9 cellular contexts compared by ENCODE assay signal in the genomic region with DNA sequence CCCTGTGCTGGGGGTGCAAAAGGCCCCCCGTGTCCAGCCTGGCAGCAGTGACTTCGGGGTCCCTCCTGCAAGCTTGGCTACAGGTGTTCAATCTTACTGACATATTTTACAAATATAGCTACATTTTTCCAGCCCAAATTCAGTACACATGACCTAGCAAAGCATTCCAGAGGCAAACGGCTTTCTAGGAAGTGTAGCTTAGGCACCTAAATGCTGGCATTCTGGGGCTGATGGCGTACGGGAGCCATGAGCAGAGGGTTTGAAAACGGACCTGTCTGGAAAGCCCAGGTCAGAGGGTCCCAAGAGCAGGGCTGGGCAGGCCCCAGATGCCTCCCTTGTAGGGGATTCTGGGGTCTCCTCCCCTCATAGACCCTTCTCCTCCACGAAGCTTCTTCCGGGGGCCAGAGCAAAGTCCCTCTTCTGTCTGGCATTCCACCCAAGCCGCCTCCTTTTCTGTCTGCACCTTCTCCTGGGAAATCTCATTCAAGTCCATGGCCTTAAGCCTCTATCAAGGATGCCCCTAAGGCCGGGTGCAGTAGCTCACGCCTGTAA.
DNase-seq lines count a peak whose midpoint lies in the region; ATAC-seq and TF ChIP-seq lines count a peak whose summit lies in the region.
"Had no signal": no experiment of that assay in that cellular context is flagged by ENCODE, and none has a peak within 500 bp of the region (broad histone marks: within the 10 kb centered on the region; RNA-seq: fewer than 3 reads in every experiment).

No MANE protein-coding gene starts in this region.

- H3K9me3 ChIP-seq in iPS-15b (ENCODE audit: control insufficient read depth, insufficient read depth, low read length): no peaks in the 10 kb centered on the region
- H3K9me3 ChIP-seq in stomach: no peaks in the 10 kb centered on the region

- H3K4me1 ChIP-seq in iPS-15b (ENCODE audit: control insufficient read depth, insufficient read depth, low read length) (peaks cover 9% of the 10 kb centered on the region), stomach (peaks cover 10 to 50% (median 29%) of the 10 kb centered on the region in 4 donors)

- TF ChIP-seq EP300 in stomach (IDR thresholded peaks at IDR 0.05): no peak

- peak overlapping the region; percentile 4 for H3K4me3 Mint-ChIP-seq in activated T-helper 2 cell treated with anti-CD3 and anti-CD28 coated beads, Interferon-gamma antibody, Interleukin-2, Interleukin-4, amounts not matched to agents 10 μg/mL and 5 μg/mL and 100 μg/mL, durations not matched to agents 14 hours and 24 hours and 36 hours (ENCODE audit: low read depth)

- H3K36me3 Mint-ChIP-seq in activated T-helper 2 cell treated with anti-CD3 and anti-CD28 coated beads, Interferon-gamma antibody, Interleukin-2, Interleukin-4, amounts not matched to agents 10 μg/mL and 5 μg/mL and 100 μg/mL, durations not matched to agents 14 hours and 24 hours and 36 hours (ENCODE audit: low read depth): no peaks in the 10 kb centered on the region

- H3K36me3 ChIP-seq in iPS-15b (ENCODE audit: control insufficient read depth, insufficient read depth, low read length): no peaks in the 10 kb centered on the region
- no peaks in the 10 kb centered on the region for H3K36me3 ChIP-seq in stomach

- DNase-seq in HFF-Myc (ENCODE audit: extremely low read depth, low read depth) (no peak), stomach (no peak), NCI-H524 treated with DMSO at 0.1 percent for 48 hours (lab: John Stamatoyannopoulos, UW) (no peak), NCI-H1105 treated with DMSO at 0.1 percent for 48 hours (lab: John Stamatoyannopoulos, UW) (no peak), SIG-M5 (lab: John Stamatoyannopoulos, UW) (no peak)
- DNase-seq in activated T-helper 2 cell treated with anti-CD3 and anti-CD28 coated beads, Interferon-gamma antibody, Interleukin-2, Interleukin-4, amounts not matched to agents 10 μg/mL and 5 μg/mL and 100 μg/mL, durations not matched to agents 14 hours and 24 hours and 36 hours (ENCODE audit: low spot score): no peak
- DNase-seq: NCI-H187 treated with DMSO at 0.1 percent for 48 hours had no signal

- no peak for ATAC-seq in HG03521 (IDR thresholded peaks at IDR 0.05; ENCODE audit: unreplicated experiment)

- intact Hi-C loops in activated T-helper 2 cell treated with anti-CD3 and anti-CD28 coated beads, Interferon-gamma antibody, Interleukin-2, Interleukin-4, amounts not matched to agents 10 μg/mL and 5 μg/mL and 100 μg/mL, durations not matched to agents 14 hours and 24 hours and 36 hours (cut with micrococcal nuclease): loop anchor here (10.0 kb wide), 1 partner anchor 281 kb away; the partner anchor contains the start of genes CPSF3 and ITGB1BP1
- intact Hi-C loops in stomach (cut with DNase I; ENCODE audit: low total_unique reads): loop anchor here (5.0 kb wide), 1 partner anchor 189 kb away; no protein-coding TSS in a partner anchor

- H3K4me3 ChIP-seq in HFF-Myc (replicated peaks; ENCODE audit: low read depth, low read length): peak overlapping the region; percentile 28
- H3K4me3 ChIP-seq in iPS-15b (ENCODE audit: low read depth, low read length): peak overlapping the region; percentile 45
- peak overlapping the region; percentile 8 to 32 (median 24) for H3K4me3 ChIP-seq in stomach

- H3K9me3 Mint-ChIP-seq in activated T-helper 2 cell treated with anti-CD3 and anti-CD28 coated beads, Interferon-gamma antibody, Interleukin-2, Interleukin-4, amounts not matched to agents 10 μg/mL and 5 μg/mL and 100 μg/mL, durations not matched to agents 14 hours and 24 hours and 36 hours: no peaks in the 10 kb centered on the region

- H3K27me3 ChIP-seq in iPS-15b (ENCODE audit: control insufficient read depth, insufficient read depth, low read length): peaks cover 67% of the 10 kb centered on the region
- no peaks in the 10 kb centered on the region for H3K27me3 ChIP-seq in stomach

- H3K27me3 Mint-ChIP-seq in activated T-helper 2 cell treated with anti-CD3 and anti-CD28 coated beads, Interferon-gamma antibody, Interleukin-2, Interleukin-4, amounts not matched to agents 10 μg/mL and 5 μg/mL and 100 μg/mL, durations not matched to agents 14 hours and 24 hours and 36 hours (ENCODE audit: low read depth): peaks cover 21% of the 10 kb centered on the region

- TF ChIP-seq POLR2A in stomach (IDR thresholded peaks at IDR 0.05): no peak

- H3K27ac ChIP-seq in stomach: peak overlapping the region in 4 of 5 donors; percentile 52 to 73 (median 56)

- H3K27ac Mint-ChIP-seq in activated T-helper 2 cell treated with anti-CD3 and anti-CD28 coated beads, Interferon-gamma antibody, Interleukin-2, Interleukin-4, amounts not matched to agents 10 μg/mL and 5 μg/mL and 100 μg/mL, durations not matched to agents 14 hours and 24 hours and 36 hours: no peak overlapping the region

- WGBS in stomach, 5 donors: 66 to 73% (median 71%) methylated on average over 11 of the region's 11 CpGs

- H3K9ac ChIP-seq in iPS-15b (ENCODE audit: low read depth, low read length): no peak overlapping the region

- H3K4me1 Mint-ChIP-seq in activated T-helper 2 cell treated with anti-CD3 and anti-CD28 coated beads, Interferon-gamma antibody, Interleukin-2, Interleukin-4, amounts not matched to agents 10 μg/mL and 5 μg/mL and 100 μg/mL, durations not matched to agents 14 hours and 24 hours and 36 hours (ENCODE audit: low read depth): peaks cover 1% of the 10 kb centered on the region

- TF ChIP-seq CTCF in HFF-Myc (IDR thresholded peaks at IDR 0.05; ENCODE audit: low read depth, low read length, missing control alignments) (no peak), stomach (IDR thresholded peaks at IDR 0.05) (no peak)
